In genomic region chrX:46029777-46030176, GRCh38 we compare ENCODE assay signal across 21 cellular contexts.
DNase-seq lines count a peak whose midpoint lies in the region; FAIRE-seq and TF ChIP-seq lines count a peak whose summit lies in the region.
"Had no signal": no experiment of that assay in that cellular context is flagged by ENCODE, and none has a peak within 500 bp of the region (broad histone marks: within the 10 kb centered on the region; RNA-seq: fewer than 3 reads in every experiment).

No MANE protein-coding gene starts in this region.

- DNase-seq in D341Med (ENCODE audit: low spot score) (peak; percentile 43), NCI-H1105 treated with DMSO at 0.1 percent for 48 hours (lab: John Stamatoyannopoulos, UW) (peak; percentile 95), NCI-H2196 (lab: John Stamatoyannopoulos, UW; ENCODE audit: unreplicated experiment) (peak; percentile 29), astrocyte (ENCODE audit: low read depth) (no peak), NCI-H2171 (lab: John Stamatoyannopoulos, UW) (no peak), GM19240 (ENCODE audit: insufficient read length, low spot score) (no peak)
- no peak for DNase-seq in CD4-positive, alpha-beta memory T cell
- DNase-seq in stimulated activated CD8-positive, alpha-beta memory T cell treated with anti-CD3 and anti-CD28 coated beads, Interleukin-4, amount 100 ng/mL, for 48 hours, result no peak
- DNase-seq: activated CD4-positive, alpha-beta T cell treated with anti-CD3 and anti-CD28 coated beads for 1 hour; activated CD8-positive, alpha-beta memory T cell treated with anti-CD3 and anti-CD28 coated beads for 24 hours; activated T-cell treated with anti-CD3 and anti-CD28 coated beads, Interleukin-2, amount 50 U/mL, for 72 hours; CD4-positive, alpha-beta T cell; effector memory CD8-positive, alpha-beta T cell; left ventricle myocardium inferior; mucosa of descending colon; NCI-H187 treated with DMSO at 0.1 percent for 48 hours; stimulated activated CD4-positive, alpha-beta T cell treated with anti-CD3 and anti-CD28 coated beads, Interleukin-12 subunit alpha, Interleukin-12 subunit beta, amount 100 ng/mL, for 4 hours; testis had no signal

- H3K79me2 ChIP-seq in astrocyte (ENCODE audit: insufficient read depth, low read length), result no peaks in the 10 kb centered on the region

- no peak overlapping the region for H2AFZ ChIP-seq in astrocyte (ENCODE audit: low read depth, low read length)
- H2AFZ ChIP-seq: GM23338 had no signal

- no peak overlapping the region for H3K4me3 ChIP-seq in astrocyte (ENCODE audit: insufficient read depth, low read depth, low read length)
- H3K4me3 ChIP-seq in CD4-positive, alpha-beta memory T cell (ENCODE audit: low read length in 2 of 2), result no peak overlapping the region
- H3K4me3 ChIP-seq: GM23338, left ventricle myocardium inferior, mucosa of descending colon, testis had no signal

- POLR2A ChIA-PET in CD4-positive, alpha-beta memory T cell (lab: Charles Lee; ENCODE audit: partially characterized antibody), result interaction anchor here (0.6 kb wide), 1 partner anchor 49 kb away, joined by 3 read pairs; no protein-coding TSS in a partner anchor

- CTCF ChIA-PET in CD4-positive, alpha-beta memory T cell (lab: Charles Lee; ENCODE audit: partially characterized antibody), result no interaction called here

- no peak overlapping the region for H3K4me3 Mint-ChIP-seq in astrocyte (ENCODE audit: unreplicated experiment)
- H3K4me3 Mint-ChIP-seq in CD4-positive, alpha-beta memory T cell, result no peak overlapping the region
- H3K4me3 Mint-ChIP-seq: activated naive CD4-positive, alpha-beta T cell treated with anti-CD3 and anti-CD28 coated beads, Interleukin-2, amount 50 U/mL, for 24 hours; activated T-cell treated with anti-CD3 and anti-CD28 coated beads, Interleukin-2, amount 50 U/mL, for 72 hours; CD4-positive, alpha-beta T cell; effector memory CD8-positive, alpha-beta T cell; GM23338 had no signal

- no peak overlapping the region for H3K27ac ChIP-seq in astrocyte (ENCODE audit: low read depth, low read length)
- no peak overlapping the region for H3K27ac ChIP-seq in CD4-positive, alpha-beta memory T cell (ENCODE audit: low read depth, low read length)
- H3K27ac ChIP-seq: left ventricle myocardium inferior, RWPE1, testis had no signal

- FAIRE-seq in astrocyte (lab: Jason Lieb, UNC), result peak; percentile 72

- H3K27me3 ChIP-seq in astrocyte (ENCODE audit: insufficient read depth, low read length), result no peaks in the 10 kb centered on the region
- H3K27me3 ChIP-seq in CD4-positive, alpha-beta memory T cell (ENCODE audit: insufficient read depth, low read length), result no peaks in the 10 kb centered on the region
- H3K27me3 ChIP-seq: testis had no signal

- H3K9me3 Mint-ChIP-seq in astrocyte (ENCODE audit: unreplicated experiment), result no peaks in the 10 kb centered on the region
- peaks cover 0 to 4% (median 0%) of the 10 kb centered on the region in 8 donors for H3K9me3 Mint-ChIP-seq in CD4-positive, alpha-beta memory T cell
- H3K9me3 Mint-ChIP-seq: activated naive CD4-positive, alpha-beta T cell treated with anti-CD3 and anti-CD28 coated beads, Interleukin-2, amount 50 U/mL, for 24 hours; CD4-positive, alpha-beta T cell; effector memory CD8-positive, alpha-beta T cell; GM23338 had no signal

- no peak overlapping the region for H3K9ac ChIP-seq in astrocyte (ENCODE audit: low read length)

- no peaks in the 10 kb centered on the region for H3K36me3 Mint-ChIP-seq in astrocyte (ENCODE audit: low read depth, unreplicated experiment)
- H3K36me3 Mint-ChIP-seq in CD4-positive, alpha-beta memory T cell, result no peaks in the 10 kb centered on the region
- H3K36me3 Mint-ChIP-seq: activated naive CD4-positive, alpha-beta T cell treated with anti-CD3 and anti-CD28 coated beads, Interleukin-2, amount 50 U/mL, for 24 hours had no signal

- H3K27ac Mint-ChIP-seq in astrocyte (ENCODE audit: unreplicated experiment), result no peak overlapping the region
- no peak overlapping the region for H3K27ac Mint-ChIP-seq in CD4-positive, alpha-beta memory T cell
- H3K27ac Mint-ChIP-seq: activated naive CD4-positive, alpha-beta T cell treated with anti-CD3 and anti-CD28 coated beads, Interleukin-2, amount 50 U/mL, for 24 hours; activated T-cell treated with anti-CD3 and anti-CD28 coated beads, Interleukin-2, amount 50 U/mL, for 72 hours; CD4-positive, alpha-beta T cell; effector memory CD8-positive, alpha-beta T cell; GM23338 had no signal

- intact Hi-C loops in CD4-positive, alpha-beta memory T cell (cut with micrococcal nuclease), result no loop called here

- no peak for TF ChIP-seq CTCF in astrocyte (IDR thresholded peaks at IDR 0.05; ENCODE audit: insufficient read depth, low read depth, low read length)

- no peaks in the 10 kb centered on the region for H4K20me1 ChIP-seq in astrocyte (ENCODE audit: insufficient read depth, low read length)

- H3K4me2 ChIP-seq in astrocyte (ENCODE audit: low read length), result no peak overlapping the region
- H3K4me2 ChIP-seq: GM23338 had no signal

- H3K27me3 Mint-ChIP-seq in astrocyte (ENCODE audit: low read depth, unreplicated experiment), result no peaks in the 10 kb centered on the region
- peaks cover 0 to 4% of the 10 kb centered on the region in 2 donors for H3K27me3 Mint-ChIP-seq in CD4-positive, alpha-beta memory T cell
- H3K27me3 Mint-ChIP-seq: activated naive CD4-positive, alpha-beta T cell treated with anti-CD3 and anti-CD28 coated beads, Interleukin-2, amount 50 U/mL, for 24 hours; CD4-positive, alpha-beta T cell had no signal

- no peaks in the 10 kb centered on the region for H3K36me3 ChIP-seq in astrocyte (ENCODE audit: insufficient read depth, low read length)
- no peaks in the 10 kb centered on the region for H3K36me3 ChIP-seq in CD4-positive, alpha-beta memory T cell (ENCODE audit: insufficient read depth, low read length)
- H3K36me3 ChIP-seq: left ventricle myocardium inferior had no signal

- H3K4me1 Mint-ChIP-seq in astrocyte (ENCODE audit: low read depth, unreplicated experiment), result no peaks in the 10 kb centered on the region
- H3K4me1 Mint-ChIP-seq in CD4-positive, alpha-beta memory T cell, result no peaks in the 10 kb centered on the region
- H3K4me1 Mint-ChIP-seq: activated naive CD4-positive, alpha-beta T cell treated with anti-CD3 and anti-CD28 coated beads, Interleukin-2, amount 50 U/mL, for 24 hours; GM23338 had no signal

- no peaks in the 10 kb centered on the region for H3K9me3 ChIP-seq in astrocyte (ENCODE audit: insufficient read depth, low read depth, low read length)
- H3K9me3 ChIP-seq in CD4-positive, alpha-beta memory T cell (ENCODE audit: control insufficient read depth in 1 of 2, low read length in 2 of 2), result no peaks in the 10 kb centered on the region
- H3K9me3 ChIP-seq: left ventricle myocardium inferior, mucosa of descending colon, testis had no signal

- H3K4me1 ChIP-seq in astrocyte (ENCODE audit: insufficient read depth, low read length), result no peaks in the 10 kb centered on the region
- no peaks in the 10 kb centered on the region for H3K4me1 ChIP-seq in CD4-positive, alpha-beta memory T cell (ENCODE audit: insufficient read depth, low read length)
- H3K4me1 ChIP-seq: left ventricle myocardium inferior, testis had no signal

Comparison
In these comparisons a context has a peak if more than half of its experiments do, and no peak if none do; other contexts are left out.
1. DNase-seq: peak in D341Med (single experiment), NCI-H1105 treated with DMSO at 0.1 percent for 48 hours (single experiment) and NCI-H2196 (single experiment); none in astrocyte (single experiment), NCI-H2171 (single experiment), GM19240 (single experiment), CD4-positive, alpha-beta memory T cell (0 of 5) and stimulated activated CD8-positive, alpha-beta memory T cell treated with anti-CD3 and anti-CD28 coated beads, Interleukin-4, amount 100 ng/mL, for 48 hours (single experiment).